In genomic region chr2:228875152-228875875, GRCh38 we compare ENCODE assay signal across 15 cellular contexts.
DNase-seq lines count a peak whose midpoint lies in the region; ATAC-seq and TF ChIP-seq lines count a peak whose summit lies in the region.
"Had no signal": no experiment of that assay in that cellular context is flagged by ENCODE, and none has a peak within 500 bp of the region (broad histone marks: within the 10 kb centered on the region; RNA-seq: fewer than 3 reads in every experiment).

No MANE protein-coding gene starts in this region.

- WGBS in heart right ventricle, 2 donors: 53 to 60% methylated on average over 5 of the region's 5 CpGs
- WGBS in right cardiac atrium: 52% methylated on average over 5 of the region's 5 CpGs

- peak overlapping the region in 1 of 10 donors; percentile 8 for H3K27ac ChIP-seq in heart right ventricle
- H3K27ac ChIP-seq in right cardiac atrium (ENCODE audit: low read length): no peak overlapping the region
- H3K27ac ChIP-seq: prostate gland had no signal

- TF ChIP-seq CTCF in heart right ventricle (IDR thresholded peaks at IDR 0.05): no peak

- intact Hi-C loops in heart right ventricle (cut with DNase I): no loop called here
- intact Hi-C loops in right cardiac atrium (cut with DNase I): no loop called here

- peak in 5 of 8 donors; percentile 46 to 66 (median 57) for ATAC-seq in heart right ventricle
- no peak for ATAC-seq in right cardiac atrium
- no peak for ATAC-seq in HG02798 (IDR thresholded peaks at IDR 0.05; ENCODE audit: poor library complexity, unreplicated experiment)

- no peaks in the 10 kb centered on the region for H3K36me3 ChIP-seq in heart right ventricle
- H3K36me3 ChIP-seq: HAP-1, prostate gland had no signal

- H3K27me3 ChIP-seq in heart right ventricle (no peaks in the 10 kb centered on the region), right cardiac atrium (ENCODE audit: control insufficient read depth, insufficient read depth) (no peaks in the 10 kb centered on the region)

- in situ Hi-C loops in SK-MEL-5 (cut with HindIII; ENCODE audit: low pct_unique_long_range_greater_than_20kb, low sequenced_read_pairs): no loop called here

- DNase-seq in heart right ventricle: no peak
- no peak for DNase-seq in right cardiac atrium
- peak; percentile 80 for DNase-seq in SK-MEL-5 (ENCODE audit: low read depth, low spot score)
- peak; percentile 8 for DNase-seq in foreskin melanocyte
- no peak for DNase-seq in cerebellum (ENCODE audit: low spot score)
- no peak for DNase-seq in nucleus accumbens (lab: John Stamatoyannopoulos, UW)
- no peak for DNase-seq in HPDE6-E6E7 (ENCODE audit: extremely low spot score)
- DNase-seq: ACHN, dermis blood vessel endothelial cell, naive B cell, NCI-H1105, NCI-H510A had no signal

- H3K4me3 ChIP-seq in heart right ventricle: no peak overlapping the region
- H3K4me3 ChIP-seq in right cardiac atrium (ENCODE audit: low read length): no peak overlapping the region
- H3K4me3 ChIP-seq: HAP-1, prostate gland had no signal

- H3K4me1 ChIP-seq in heart right ventricle (peaks cover 0 to 5% (median 0%) of the 10 kb centered on the region in 9 donors), right cardiac atrium (ENCODE audit: control insufficient read depth, insufficient read depth, low read length) (no peaks in the 10 kb centered on the region)
- H3K4me1 ChIP-seq: HAP-1, prostate gland had no signal

- H3K9me3 ChIP-seq in heart right ventricle (peaks cover 0 to 15% (median 0%) of the 10 kb centered on the region in 11 donors), right cardiac atrium (ENCODE audit: control insufficient read depth, low read length) (no peaks in the 10 kb centered on the region)
- H3K9me3 ChIP-seq: HAP-1, prostate gland had no signal

Comparison
In these comparisons a context has a peak if more than half of its experiments do, and no peak if none do; other contexts are left out.
1. ATAC-seq: peak in heart right ventricle (5 of 8); none in right cardiac atrium (0 of 2) and HG02798 (single experiment).
2. DNase-seq: peak in SK-MEL-5 (single experiment) and foreskin melanocyte (single experiment); none in heart right ventricle (0 of 2), right cardiac atrium (0 of 3), cerebellum (single experiment), nucleus accumbens (0 of 56) and HPDE6-E6E7 (single experiment).